In genomic region chr18:74806700-74807416, GRCh38 we compare ENCODE assay signal across 8 cellular contexts.
DNase-seq lines count a peak whose midpoint lies in the region; ATAC-seq and TF ChIP-seq lines count a peak whose summit lies in the region.

No MANE protein-coding gene starts in this region.

- H3K27me3 ChIP-seq in GM06990 (replicated peaks; ENCODE audit: control insufficient read depth, insufficient read depth, low read length) = no peaks in the 10 kb centered on the region

- DNase-seq in GM06990 (ENCODE audit: extremely low read depth, insufficient read length) (peak; percentile 59), T-helper 17 cell (no peak), myocyte (ENCODE audit: low read depth) (peak; percentile 45), NCI-H2196 (lab: John Stamatoyannopoulos, UW; ENCODE audit: unreplicated experiment) (no peak), cerebellum (ENCODE audit: low spot score) (no peak)
- DNase-seq in effector CD8-positive, alpha-beta T cell (lab: John Stamatoyannopoulos, UW) = no peak

- no peaks in the 10 kb centered on the region for H3K4me1 Mint-ChIP-seq in T-helper 17 cell

- H3K36me3 Mint-ChIP-seq in T-helper 17 cell (ENCODE audit: low read depth) = peaks cover 3% of the 10 kb centered on the region

- ATAC-seq in GM19468 (IDR thresholded peaks at IDR 0.05; ENCODE audit: extremely low read depth, unreplicated experiment) = peak; percentile 96
- peak; percentile 95 for ATAC-seq in HG03460 (IDR thresholded peaks at IDR 0.05; ENCODE audit: unreplicated experiment)
- ATAC-seq in T-helper 17 cell = peak; percentile 30

- H3K4me3 Mint-ChIP-seq in T-helper 17 cell = no peak overlapping the region

- H3K36me3 ChIP-seq in GM06990 (ENCODE audit: control insufficient read depth, insufficient read depth, low read length) = no peaks in the 10 kb centered on the region

- TF ChIP-seq CTCF in GM06990 (IDR thresholded peaks at IDR 0.05; ENCODE audit: insufficient read depth, low read length, poor library complexity, severe bottlenecking) = no peak

- H3K9me3 ChIP-seq in T-helper 17 cell (ENCODE audit: control insufficient read depth, low read length, poor library complexity, severe bottlenecking) = no peaks in the 10 kb centered on the region

- H3K4me3 ChIP-seq in GM06990 (replicated peaks; ENCODE audit: low read depth, low read length) = no peak overlapping the region

- H3K27me3 Mint-ChIP-seq in T-helper 17 cell = no peaks in the 10 kb centered on the region

- no peak overlapping the region for H3K27ac Mint-ChIP-seq in T-helper 17 cell

Comparison
In these comparisons a context has a peak if more than half of its experiments do, and no peak if none do; other contexts are left out.
1. DNase-seq: peak in GM06990 (single experiment) and myocyte (single experiment); none in T-helper 17 cell (0 of 3), NCI-H2196 (single experiment), cerebellum (single experiment) and effector CD8-positive, alpha-beta T cell (single experiment).
2. ATAC-seq: peak in every context shown above with its lines; median percentile 96 in GM19468; 95 in HG03460; 30 in T-helper 17 cell.